ENCODE assay signal across 15 cellular contexts in genomic region chr2:217905906-217906305, GRCh38.
DNase-seq lines count a peak whose midpoint lies in the region; ATAC-seq and TF ChIP-seq lines count a peak whose summit lies in the region.
"Had no signal": no experiment of that assay in that cellular context is flagged by ENCODE, and none has a peak within 500 bp of the region (broad histone marks: within the 10 kb centered on the region; RNA-seq: fewer than 3 reads in every experiment).

No MANE protein-coding gene starts in this region.

- H3K27ac ChIP-seq in heart right ventricle: peak overlapping the region; percentile 83 to 99 (median 95)
- H3K27ac ChIP-seq in esophagus squamous epithelium: peak overlapping the region; percentile 63 to 95 (median 92)
- H3K27ac ChIP-seq in sigmoid colon: peak overlapping the region; percentile 94 to 98 (median 98)

- intact Hi-C loops in heart right ventricle (cut with DNase I) (loop anchor here in 1 of 10 donors (5.0 kb wide), 1 partner anchor 36 kb away; no protein-coding TSS in a partner anchor), Right ventricle myocardium inferior (cut with DNase I) (loop anchor here (2.0 kb wide), 1 partner anchor 15 kb away; no protein-coding TSS in a partner anchor), esophagus squamous epithelium (cut with DNase I) (no loop called here), sigmoid colon (cut with DNase I) (no loop called here), sciatic nerve (cut with DNase I) (no loop called here)

- H3K4me1 ChIP-seq in heart right ventricle (peaks cover 86 to 100% (median 99%) of the 10 kb centered on the region in 9 donors), esophagus squamous epithelium (peaks cover 60 to 100% (median 96%) of the 10 kb centered on the region in 3 donors), sigmoid colon (peaks cover 0 to 100% (median 100%) of the 10 kb centered on the region in 4 donors)

- no peaks in the 10 kb centered on the region for H3K27me3 ChIP-seq in heart right ventricle
- H3K27me3 ChIP-seq in esophagus squamous epithelium: no peaks in the 10 kb centered on the region
- H3K27me3 ChIP-seq in sigmoid colon: no peaks in the 10 kb centered on the region

- H3K36me3 ChIP-seq in heart right ventricle (peaks cover 0 to 43% (median 8%) of the 10 kb centered on the region in 9 donors), esophagus squamous epithelium (peaks cover 0 to 9% (median 0%) of the 10 kb centered on the region in 3 donors), sigmoid colon (peaks cover 0 to 29% (median 17%) of the 10 kb centered on the region in 4 donors)

- ATAC-seq in heart right ventricle: no peak
- ATAC-seq in Right ventricle myocardium inferior: no peak
- ATAC-seq in sciatic nerve: no peak
- no peak for ATAC-seq in HG03432 (IDR thresholded peaks at IDR 0.05; ENCODE audit: unreplicated experiment)
- ATAC-seq: HCT116, SK-N-SH treated with all-trans-retinoic acid at 6 μM for 48 hours had no signal

- WGBS in heart right ventricle, 2 donors: 66 to 74% methylated on average over 9 of the region's 9 CpGs
- WGBS in esophagus squamous epithelium, 2 donors: 63 to 68% methylated on average over 3 to 8 of the region's 9 CpGs
- 43 to 87% methylated on average over 9 of the region's 9 CpGs for WGBS in sigmoid colon, 2 donors

- H3K4me3 ChIP-seq in heart right ventricle: no peak overlapping the region
- H3K4me3 ChIP-seq in esophagus squamous epithelium: no peak overlapping the region
- peak overlapping the region in 1 of 4 donors; percentile 16 for H3K4me3 ChIP-seq in sigmoid colon

- H3K9me3 ChIP-seq in heart right ventricle (no peaks in the 10 kb centered on the region), esophagus squamous epithelium (no peaks in the 10 kb centered on the region), sigmoid colon (no peaks in the 10 kb centered on the region)

- no peak for TF ChIP-seq POLR2A in esophagus squamous epithelium (IDR thresholded peaks at IDR 0.05)
- no peak for TF ChIP-seq POLR2A in sigmoid colon (IDR thresholded peaks at IDR 0.05)

- TF ChIP-seq CTCF in heart right ventricle (IDR thresholded peaks at IDR 0.05) (no peak), esophagus squamous epithelium (IDR thresholded peaks at IDR 0.05) (no peak), sigmoid colon (IDR thresholded peaks at IDR 0.05) (no peak)

- no peak for TF ChIP-seq EP300 in sigmoid colon (IDR thresholded peaks at IDR 0.05)

- DNase-seq in heart right ventricle (no peak), Right ventricle myocardium inferior (ENCODE audit: missing footprints) (no peak), esophagus squamous epithelium (lab: John Stamatoyannopoulos, UW) (no peak), sigmoid colon (no peak), sciatic nerve (ENCODE audit: low spot score) (no peak), hepatic stellate cell (ENCODE audit: low spot score) (no peak)
- DNase-seq in NK-92 treated with Interleukin-12 subunit alpha and Interleukin-12 subunit beta, amount 100 ng/mL, for 24 hours (lab: John Stamatoyannopoulos, UW): no peak
- DNase-seq: activated CD4-positive, CD25-positive, alpha-beta regulatory T cell; activated T-cell treated with anti-CD3 and anti-CD28 coated beads, Interleukin-2, amount 50 U/mL, for 48 hours; DMS79; mesendoderm; NCI-H1417 had no signal
